1 cellular context compared by ENCODE assay signal in the genomic region with DNA sequence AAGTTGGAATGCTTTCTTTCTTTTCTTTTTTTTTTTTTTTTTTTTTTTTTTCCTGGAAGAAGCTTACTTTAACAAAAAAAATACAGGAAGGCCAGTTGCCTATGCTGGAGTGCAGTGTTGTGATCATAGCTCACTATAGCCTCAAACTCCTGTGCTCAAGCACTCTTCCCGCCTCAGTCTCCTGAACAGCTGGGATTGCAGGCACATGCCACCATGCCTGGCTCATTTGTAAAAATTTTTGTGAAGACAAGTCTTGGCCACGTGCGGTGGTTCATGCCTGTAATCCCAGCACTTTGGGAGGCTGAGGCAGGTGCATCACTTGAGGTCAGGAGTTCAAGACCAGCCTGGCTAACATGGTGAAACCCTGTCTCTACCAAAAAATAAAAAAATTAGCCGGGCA. TPM values are rescaled to one million over a fixed set of nuclear protein-coding genes. Genes with fewer than 3 reads are reported as not detected.
"Had no signal": no experiment of that assay in that cellular context is flagged by ENCODE, and none has a peak within 500 bp of the region (broad histone marks: within the 10 kb centered on the region; RNA-seq: fewer than 3 reads in every experiment).

No MANE protein-coding gene starts in this region.

RNA-seq across cellular contexts. Expression of a gene that starts 59.8 kb away (rescaled TPM):
- polyA plus RNA-seq: endothelial cell of umbilical vein had no signal
